In the genomic region with DNA sequence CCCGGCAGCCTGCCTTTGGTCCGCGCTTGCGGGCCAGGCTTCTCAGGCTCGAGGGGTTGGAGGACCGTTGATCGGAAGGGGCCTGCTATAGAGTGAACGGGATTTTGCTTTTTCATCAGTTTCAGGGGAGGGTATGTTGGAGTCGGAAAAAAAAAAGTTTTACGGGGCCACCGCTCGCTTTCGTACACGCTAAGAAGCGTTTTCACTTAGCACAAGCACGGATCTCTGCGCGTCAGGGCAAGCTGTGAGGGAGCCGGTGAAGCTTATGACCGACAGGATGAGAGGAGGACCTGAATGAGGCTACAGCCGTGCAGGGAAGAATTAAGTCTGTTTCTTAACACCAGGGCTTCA, we compare ENCODE assay signal across 8 cellular contexts. TPM values are rescaled to one million over a fixed set of nuclear protein-coding genes. Genes with fewer than 3 reads are reported as not detected.
DNase-seq lines count a peak whose midpoint lies in the region; ATAC-seq and TF ChIP-seq lines count a peak whose summit lies in the region.

No MANE protein-coding gene starts in this region.

- H3K9me3 ChIP-seq in SJCRH30 (replicated peaks) = no peaks in the 10 kb centered on the region
- no peaks in the 10 kb centered on the region for H3K9me3 ChIP-seq in neural cell (ENCODE audit: low read length)

- H3F3A ChIP-seq in neural cell (ENCODE audit: insufficient read depth, low read length, poor library complexity, severe bottlenecking) = no peaks in the 10 kb centered on the region

- no peaks in the 10 kb centered on the region for H4K20me1 ChIP-seq in neural cell (ENCODE audit: insufficient read depth)

- peak overlapping the region; percentile 64 for H3K27ac ChIP-seq in SJCRH30
- peak overlapping the region; percentile 80 for H3K27ac ChIP-seq in neural cell (ENCODE audit: low read length)

- H3K9me2 ChIP-seq in neural cell (ENCODE audit: insufficient read depth, low read length) = no peaks in the 10 kb centered on the region

- TF ChIP-seq EP300 in neural cell (conservative IDR thresholded peaks at IDR 0.05; ENCODE audit: poor library complexity, severe bottlenecking) = no peak

- no peak overlapping the region for H3K4me3 Mint-ChIP-seq in effector memory CD8-positive, alpha-beta T cell

- H3K36me3 ChIP-seq in SJCRH30 (peaks cover 4% of the 10 kb centered on the region; the same call in 1 of the 2 replicates), neural cell (ENCODE audit: insufficient read depth, low read length) (no peaks in the 10 kb centered on the region)

- no peaks in the 10 kb centered on the region for H3K9me3 Mint-ChIP-seq in effector memory CD8-positive, alpha-beta T cell

- peak overlapping the region in 1 of 2 donors; percentile 95 for H3K27ac Mint-ChIP-seq in effector memory CD8-positive, alpha-beta T cell

- ATAC-seq in HG02623 (IDR thresholded peaks at IDR 0.05; ENCODE audit: unreplicated experiment) = peak; percentile 3
- peak; percentile 20 for ATAC-seq in effector memory CD8-positive, alpha-beta T cell (replicated peaks)

- H3K4me1 Mint-ChIP-seq in effector memory CD8-positive, alpha-beta T cell (ENCODE audit: low read depth in 2 of 2) = peaks cover 23 to 36% of the 10 kb centered on the region in 2 donors

- no peaks in the 10 kb centered on the region for H3K27me3 Mint-ChIP-seq in effector memory CD8-positive, alpha-beta T cell

- peak overlapping the region; percentile 92 for H2AFZ ChIP-seq in neural cell (ENCODE audit: low read depth, low read length)

- H3K4me1 ChIP-seq in SJCRH30 = peaks cover 10% of the 10 kb centered on the region

- TF ChIP-seq CTCF in neural cell (IDR thresholded peaks at IDR 0.05; ENCODE audit: poor library complexity, severe bottlenecking) = no peak

- TF ChIP-seq RAD21 in neural cell (conservative IDR thresholded peaks at IDR 0.05) = no peak

- H3K27me3 ChIP-seq in SJCRH30 = no peaks in the 10 kb centered on the region
- H3K27me3 ChIP-seq in neural cell (ENCODE audit: insufficient read depth, low read depth, low read length) = no peaks in the 10 kb centered on the region

- H3K4me3 ChIP-seq in SJCRH30 (peak overlapping the region; percentile 91), neural cell (ENCODE audit: low read length) (peak overlapping the region; percentile 88)

- H3K4me2 ChIP-seq in neural cell (ENCODE audit: low read length) = peak overlapping the region; percentile 91

- peaks cover 32% of the 10 kb centered on the region for H3K79me2 ChIP-seq in neural cell (replicated peaks; ENCODE audit: insufficient read depth, low read length)

- H3K9ac ChIP-seq in neural cell (ENCODE audit: low read length) = peak overlapping the region; percentile 83

- peaks cover 13% of the 10 kb centered on the region for H3K36me3 Mint-ChIP-seq in effector memory CD8-positive, alpha-beta T cell (ENCODE audit: insufficient read depth)

- peak; percentile 33 for DNase-seq in NCI-H1694 (lab: John Stamatoyannopoulos, UW)
- no peak for DNase-seq in NCI-H1694 treated with DMSO at 0.1 percent for 48 hours (lab: John Stamatoyannopoulos, UW)
- DNase-seq in SJCRH30 = no peak
- peak in 1 of 3 experiments; percentile 16 for DNase-seq in effector memory CD8-positive, alpha-beta T cell
- DNase-seq in 8988T = no peak
- no peak for DNase-seq in HuH-7 (ENCODE audit: low spot score)

TF ChIP-seq in neural cell, 6 proteins besides CTCF, POLR2A, EP300 and RAD21:
- no peak for TF ChIP-seq MXI1 (conservative IDR thresholded peaks at IDR 0.05; ENCODE audit: poor library complexity, severe bottlenecking)
- no peak for TF ChIP-seq TAF1 (IDR thresholded peaks at IDR 0.05; ENCODE audit: low read depth)

RNA-seq across cellular contexts. Expression of a gene that starts 0.4 kb away (rescaled TPM):
- total RNA-seq in SJCRH30 (2014; rRNA removed; shearing (Covaris generic)) = 99.4 and 116 TPM in 2 replicates
- polyA plus RNA-seq in neural cell = 54.3 and 56.0 TPM in 2 replicates
- polyA minus RNA-seq in neural cell = 65.0 and 74.6 TPM in 2 replicates

RNA-seq across cellular contexts. Expression of a gene that starts 0.6 kb away (rescaled TPM):
- 63.0 and 68.7 TPM in 2 replicates for total RNA-seq in SJCRH30 (2014; rRNA removed; shearing (Covaris generic))
- polyA plus RNA-seq in neural cell = 98.0 TPM in 2 replicates
- 35.5 and 36.5 TPM in 2 replicates for polyA minus RNA-seq in neural cell

RNA-seq across cellular contexts. Expression of a gene that starts 50.5 kb away (rescaled TPM):
- total RNA-seq in SJCRH30 (2014; rRNA removed; shearing (Covaris generic)) = not detected in 2 replicates
- 33.0 and 44.2 TPM in 2 replicates for polyA plus RNA-seq in neural cell
- polyA minus RNA-seq in neural cell = 18.9 and 23.4 TPM in 2 replicates
